8 cellular contexts compared by ENCODE assay signal in genomic region chr17:48261297-48261880, GRCh38.
DNase-seq lines count a peak whose midpoint lies in the region; ATAC-seq lines count a peak whose summit lies in the region.

No MANE protein-coding gene starts in this region.

- peak; percentile 13 for DNase-seq in stimulated activated CD4-positive, alpha-beta T cell treated with anti-CD3 and anti-CD28 coated beads, Interleukin-1b, Interleukin-23, amount 100 ng/mL, for 48 hours
- no peak for DNase-seq in stimulated activated CD4-positive, alpha-beta T cell treated with anti-CD3 and anti-CD28 coated beads, Interleukin-4, amount 100 ng/mL, for 1 hour
- peak; percentile 44 for DNase-seq in NCI-H2196 (lab: John Stamatoyannopoulos, UW; ENCODE audit: unreplicated experiment)
- DNase-seq in dermis blood vessel endothelial cell: peak; percentile 80
- DNase-seq in stimulated activated naive CD8-positive, alpha-beta T cell treated with anti-CD3 and anti-CD28 coated beads, Interleukin-15, Interleukin-2, amounts not matched to agents 100 U/mL and 50 U/mL, for 24 hours: peak; percentile 20
- no peak for DNase-seq in OCI-M2 (lab: John Stamatoyannopoulos, UW; ENCODE audit: unreplicated experiment)

- ATAC-seq in stimulated activated naive CD8-positive, alpha-beta T cell treated with anti-CD3 and anti-CD28 coated beads, Interleukin-15, Interleukin-2, amounts not matched to agents 100 U/mL and 50 U/mL, for 24 hours: peak; percentile 26
- no peak for ATAC-seq in GM18861 (IDR thresholded peaks at IDR 0.05; ENCODE audit: unreplicated experiment)
- no peak for ATAC-seq in GM19397 (IDR thresholded peaks at IDR 0.05; ENCODE audit: unreplicated experiment)

Comparison
In these comparisons a context has a peak if more than half of its experiments do, and no peak if none do; other contexts are left out.
1. DNase-seq: peak in stimulated activated CD4-positive, alpha-beta T cell treated with anti-CD3 and anti-CD28 coated beads, Interleukin-1b, Interleukin-23, amount 100 ng/mL, for 48 hours (single experiment), NCI-H2196 (single experiment), dermis blood vessel endothelial cell (single experiment) and stimulated activated naive CD8-positive, alpha-beta T cell treated with anti-CD3 and anti-CD28 coated beads, Interleukin-15, Interleukin-2, amounts not matched to agents 100 U/mL and 50 U/mL, for 24 hours (single experiment); none in stimulated activated CD4-positive, alpha-beta T cell treated with anti-CD3 and anti-CD28 coated beads, Interleukin-4, amount 100 ng/mL, for 1 hour (single experiment) and OCI-M2 (single experiment).